ENCODE assay signal across 8 cellular contexts in genomic region chr16:66548868-66549267, GRCh38. TPM values are rescaled to one million over a fixed set of nuclear protein-coding genes. Genes with fewer than 3 reads are reported as not detected.
DNase-seq lines count a peak whose midpoint lies in the region; ATAC-seq and TF ChIP-seq lines count a peak whose summit lies in the region.

No MANE protein-coding gene starts in this region.

- no peaks in the 10 kb centered on the region for H3K9me3 Mint-ChIP-seq in stimulated activated naive CD8-positive, alpha-beta T cell treated with anti-CD3 and anti-CD28 coated beads, Interleukin-15, Interleukin-2, amounts not matched to agents 100 ng/mL and 50 ng/mL, for 24 hours
- no peaks in the 10 kb centered on the region for H3K9me3 Mint-ChIP-seq in naive B cell

- H3K27me3 Mint-ChIP-seq in stimulated activated naive CD8-positive, alpha-beta T cell treated with anti-CD3 and anti-CD28 coated beads, Interleukin-15, Interleukin-2, amounts not matched to agents 100 ng/mL and 50 ng/mL, for 24 hours = no peaks in the 10 kb centered on the region
- no peaks in the 10 kb centered on the region for H3K27me3 Mint-ChIP-seq in naive B cell

- peaks cover 12% of the 10 kb centered on the region for H3K36me3 Mint-ChIP-seq in stimulated activated naive CD8-positive, alpha-beta T cell treated with anti-CD3 and anti-CD28 coated beads, Interleukin-15, Interleukin-2, amounts not matched to agents 100 ng/mL and 50 ng/mL, for 24 hours (ENCODE audit: low read depth)
- no peaks in the 10 kb centered on the region for H3K36me3 Mint-ChIP-seq in naive B cell

- peak overlapping the region; percentile 65 for H3K4me3 Mint-ChIP-seq in stimulated activated naive CD8-positive, alpha-beta T cell treated with anti-CD3 and anti-CD28 coated beads, Interleukin-15, Interleukin-2, amounts not matched to agents 100 ng/mL and 50 ng/mL, for 24 hours
- peak overlapping the region; percentile 62 to 91 (median 82) for H3K4me3 Mint-ChIP-seq in naive B cell

- in situ Hi-C loops in KBM-7 (cut with MboI; ENCODE audit: low pct_unique_long_range_greater_than_20kb, low sequenced_read_pairs) = no loop called here
- in situ Hi-C loops in G401 (cut with HindIII; ENCODE audit: low sequenced_read_pairs) = no loop called here

- no peak for ATAC-seq in stimulated activated naive CD8-positive, alpha-beta T cell treated with anti-CD3 and anti-CD28 coated beads, Interleukin-15, Interleukin-2, amounts not matched to agents 100 U/mL and 50 U/mL, for 24 hours
- ATAC-seq in naive B cell (ENCODE audit: low read depth in 2 of 2) (no peak), HG03039 (IDR thresholded peaks at IDR 0.05; ENCODE audit: unreplicated experiment) (no peak), esophagus mucosa (no peak)

- peak overlapping the region; percentile 89 for H3K27ac Mint-ChIP-seq in stimulated activated naive CD8-positive, alpha-beta T cell treated with anti-CD3 and anti-CD28 coated beads, Interleukin-15, Interleukin-2, amounts not matched to agents 100 ng/mL and 50 ng/mL, for 24 hours
- H3K27ac Mint-ChIP-seq in naive B cell = peak overlapping the region; percentile 1 to 92 (median 86)

- no peak for DNase-seq in stimulated activated naive CD8-positive, alpha-beta T cell treated with anti-CD3 and anti-CD28 coated beads, Interleukin-15, Interleukin-2, amounts not matched to agents 100 U/mL and 50 U/mL, for 24 hours
- DNase-seq in choroid plexus epithelial cell (ENCODE audit: low read depth) = no peak
- DNase-seq in naive B cell = no peak
- no peak for DNase-seq in KBM-7
- no peak for DNase-seq in G401 (ENCODE audit: low spot score)

- peaks cover 80% of the 10 kb centered on the region for H3K4me1 Mint-ChIP-seq in stimulated activated naive CD8-positive, alpha-beta T cell treated with anti-CD3 and anti-CD28 coated beads, Interleukin-15, Interleukin-2, amounts not matched to agents 100 ng/mL and 50 ng/mL, for 24 hours (ENCODE audit: low read depth)
- peaks cover 66 to 94% (median 69%) of the 10 kb centered on the region in 3 donors for H3K4me1 Mint-ChIP-seq in naive B cell

- TF ChIP-seq CTCF in choroid plexus epithelial cell (conservative IDR thresholded peaks at IDR 0.05; ENCODE audit: low read depth, low read length) = no peak

- peak overlapping the region; percentile 67 for H3K4me3 ChIP-seq in choroid plexus epithelial cell (ENCODE audit: low read depth, low read length)

RNA-seq across cellular contexts. Expression of gene TK2, which starts 1.1 kb away (rescaled TPM):
- 1 to 10 TPM; 1.8 to 5.9 (median 3.8) TPM for polyA plus RNA-seq in naive B cell (ENCODE audit: low read depth in 6 of 6)
- 10.3 and 15.8 TPM in 2 replicates for total RNA-seq in G401 (2014; rRNA removed; shearing (Covaris generic))
- 8.5 TPM for total RNA-seq in esophagus mucosa

RNA-seq across cellular contexts. Expression of gene CKLF, which starts 3.5 kb away (rescaled TPM):
- polyA plus RNA-seq in naive B cell (ENCODE audit: low read depth in 6 of 6) = 100 to 1,000 TPM in 1 of 6 donors, 10 to 100 TPM in 5; 55.2 to 108 (median 67.7) TPM
- total RNA-seq in G401 (2014; rRNA removed; shearing (Covaris generic)) = 122 and 134 TPM in 2 replicates
- total RNA-seq in esophagus mucosa = 14.2 TPM

RNA-seq across cellular contexts. Expression of gene CMTM1, which starts 17.4 kb away (rescaled TPM):
- under 1 TPM in 4 of 6 donors, not detected in 2; 0.49 to 0.97 (median 0.70) TPM for polyA plus RNA-seq in naive B cell (ENCODE audit: low read depth in 6 of 6)
- 3.1 TPM in 1 of 2 replicates, not detected in the other for total RNA-seq in G401 (2014; rRNA removed; shearing (Covaris generic))
- total RNA-seq in esophagus mucosa = 0.60 TPM

RNA-seq across cellular contexts. Expression of gene CMTM2, which starts 30.4 kb away (rescaled TPM):
- polyA plus RNA-seq in naive B cell (ENCODE audit: low read depth in 6 of 6) = 1 to 10 TPM in 3 of 6 donors, not detected in 3; 1.0 to 4.1 (median 2.7) TPM
- total RNA-seq in G401 (2014; rRNA removed; shearing (Covaris generic)) = not detected in 2 replicates
- not detected for total RNA-seq in esophagus mucosa

RNA-seq across cellular contexts. Expression of gene CMTM3, which starts 55.6 kb away (rescaled TPM):
- polyA plus RNA-seq in naive B cell (ENCODE audit: low read depth in 6 of 6) = 10 to 100 TPM; 17.0 to 24.3 (median 19.1) TPM
- 55.1 and 62.1 TPM in 2 replicates for total RNA-seq in G401 (2014; rRNA removed; shearing (Covaris generic))
- total RNA-seq in esophagus mucosa = 3.7 TPM
